1 cellular context compared by ENCODE assay signal in the genomic region with DNA sequence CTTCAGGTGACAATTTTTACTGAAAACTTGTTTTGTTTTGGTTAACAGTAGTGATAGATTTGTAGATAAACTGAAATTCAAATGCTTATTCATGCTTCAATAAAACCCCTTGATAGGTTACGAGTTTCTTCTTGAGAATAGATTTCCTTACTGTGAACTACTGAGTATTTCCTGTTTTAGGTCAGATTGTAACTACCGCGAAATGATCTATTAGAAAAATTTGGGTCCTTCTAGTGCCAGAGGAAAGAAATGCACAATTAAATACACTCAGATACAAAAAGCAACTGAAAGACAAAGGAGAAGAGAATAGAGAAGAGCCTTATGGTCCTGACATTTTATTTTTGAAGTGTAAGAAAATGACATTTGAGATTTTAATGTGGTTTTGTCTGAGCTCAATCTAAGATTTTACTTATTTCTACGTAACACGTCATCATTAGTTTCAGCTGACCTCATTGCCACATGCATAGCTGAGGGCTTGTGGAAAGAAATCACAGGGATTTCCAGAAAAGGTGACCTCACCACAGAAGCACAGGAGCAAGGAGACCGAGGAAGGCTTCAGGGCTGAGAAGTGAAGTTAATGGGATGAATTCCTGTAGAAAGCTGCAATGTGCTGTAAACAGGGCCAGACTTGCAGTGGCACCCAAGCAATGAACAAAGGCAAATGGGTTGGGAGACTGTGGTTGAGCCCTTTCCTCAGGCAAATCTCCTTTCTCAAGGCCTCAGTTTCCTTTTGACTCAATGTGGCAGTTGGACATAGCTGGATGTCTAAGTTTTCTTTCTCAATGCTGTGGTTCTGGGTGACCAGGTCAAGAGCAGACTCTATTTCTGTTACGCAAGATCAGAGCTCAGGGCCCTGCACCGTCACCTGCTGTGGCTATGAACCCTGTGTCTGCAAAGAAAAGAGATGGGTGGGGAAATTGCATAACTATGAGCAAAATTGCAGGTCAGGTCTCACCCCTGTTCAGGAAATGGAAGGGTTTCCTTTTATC.
A peak's percentile ranks its signal among the peaks of the same experiment; 100 is the strongest.
TF ChIP-seq lines count a peak whose summit lies in the region.

No MANE protein-coding gene starts in this region.

TF ChIP-seq in HepG2, 621 proteins besides CTCF, POLR2A, EP300 and RAD21 (continued from another document and continues in another):
- TF ChIP-seq, protein P1, sequence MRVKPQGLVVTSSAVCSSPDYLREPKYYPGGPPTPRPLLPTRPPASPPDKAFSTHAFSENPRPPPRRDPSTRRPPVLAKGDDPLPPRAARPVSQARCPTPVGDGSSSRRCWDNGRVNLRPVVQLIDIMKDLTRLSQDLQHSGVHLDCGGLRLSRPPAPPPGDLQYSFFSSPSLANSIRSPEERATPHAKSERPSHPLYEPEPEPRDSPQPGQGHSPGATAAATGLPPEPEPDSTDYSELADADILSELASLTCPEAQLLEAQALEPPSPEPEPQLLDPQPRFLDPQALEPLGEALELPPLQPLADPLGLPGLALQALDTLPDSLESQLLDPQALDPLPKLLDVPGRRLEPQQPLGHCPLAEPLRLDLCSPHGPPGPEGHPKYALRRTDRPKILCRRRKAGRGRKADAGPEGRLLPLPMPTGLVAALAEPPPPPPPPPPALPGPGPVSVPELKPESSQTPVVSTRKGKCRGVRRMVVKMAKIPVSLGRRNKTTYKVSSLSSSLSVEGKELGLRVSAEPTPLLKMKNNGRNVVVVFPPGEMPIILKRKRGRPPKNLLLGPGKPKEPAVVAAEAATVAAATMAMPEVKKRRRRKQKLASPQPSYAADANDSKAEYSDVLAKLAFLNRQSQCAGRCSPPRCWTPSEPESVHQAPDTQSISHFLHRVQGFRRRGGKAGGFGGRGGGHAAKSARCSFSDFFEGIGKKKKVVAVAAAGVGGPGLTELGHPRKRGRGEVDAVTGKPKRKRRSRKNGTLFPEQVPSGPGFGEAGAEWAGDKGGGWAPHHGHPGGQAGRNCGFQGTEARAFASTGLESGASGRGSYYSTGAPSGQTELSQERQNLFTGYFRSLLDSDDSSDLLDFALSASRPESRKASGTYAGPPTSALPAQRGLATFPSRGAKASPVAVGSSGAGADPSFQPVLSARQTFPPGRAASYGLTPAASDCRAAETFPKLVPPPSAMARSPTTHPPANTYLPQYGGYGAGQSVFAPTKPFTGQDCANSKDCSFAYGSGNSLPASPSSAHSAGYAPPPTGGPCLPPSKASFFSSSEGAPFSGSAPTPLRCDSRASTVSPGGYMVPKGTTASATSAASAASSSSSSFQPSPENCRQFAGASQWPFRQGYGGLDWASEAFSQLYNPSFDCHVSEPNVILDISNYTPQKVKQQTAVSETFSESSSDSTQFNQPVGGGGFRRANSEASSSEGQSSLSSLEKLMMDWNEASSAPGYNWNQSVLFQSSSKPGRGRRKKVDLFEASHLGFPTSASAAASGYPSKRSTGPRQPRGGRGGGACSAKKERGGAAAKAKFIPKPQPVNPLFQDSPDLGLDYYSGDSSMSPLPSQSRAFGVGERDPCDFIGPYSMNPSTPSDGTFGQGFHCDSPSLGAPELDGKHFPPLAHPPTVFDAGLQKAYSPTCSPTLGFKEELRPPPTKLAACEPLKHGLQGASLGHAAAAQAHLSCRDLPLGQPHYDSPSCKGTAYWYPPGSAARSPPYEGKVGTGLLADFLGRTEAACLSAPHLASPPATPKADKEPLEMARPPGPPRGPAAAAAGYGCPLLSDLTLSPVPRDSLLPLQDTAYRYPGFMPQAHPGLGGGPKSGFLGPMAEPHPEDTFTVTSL (CRISPR knock-in tag; IDR thresholded peaks at IDR 0.05; ENCODE audit: borderline replicate concordance) = peak; percentile 28; the same call in 1 of the 2 replicates
- TF ChIP-seq, protein P2, sequence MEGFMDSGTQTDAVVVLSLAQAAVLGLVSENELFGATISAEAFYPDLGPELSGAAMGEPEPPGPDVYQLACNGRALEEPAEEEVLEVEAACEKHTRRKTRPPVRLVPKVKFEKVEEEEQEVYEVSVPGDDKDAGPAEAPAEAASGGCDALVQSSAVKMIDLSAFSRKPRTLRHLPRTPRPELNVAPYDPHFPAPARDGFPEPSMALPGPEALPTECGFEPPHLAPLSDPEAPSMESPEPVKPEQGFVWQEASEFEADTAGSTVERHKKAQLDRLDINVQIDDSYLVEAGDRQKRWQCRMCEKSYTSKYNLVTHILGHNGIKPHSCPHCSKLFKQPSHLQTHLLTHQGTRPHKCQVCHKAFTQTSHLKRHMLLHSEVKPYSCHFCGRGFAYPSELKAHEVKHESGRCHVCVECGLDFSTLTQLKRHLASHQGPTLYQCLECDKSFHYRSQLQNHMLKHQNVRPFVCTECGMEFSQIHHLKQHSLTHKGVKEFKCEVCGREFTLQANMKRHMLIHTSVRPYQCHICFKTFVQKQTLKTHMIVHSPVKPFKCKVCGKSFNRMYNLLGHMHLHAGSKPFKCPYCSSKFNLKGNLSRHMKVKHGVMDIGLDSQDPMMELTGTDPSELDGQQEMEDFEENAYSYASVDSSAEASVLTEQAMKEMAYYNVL (CRISPR knock-in tag; IDR thresholded peaks at IDR 0.05; ENCODE audit: borderline replicate concordance) = no peak
- TF ChIP-seq NCOA1 (CRISPR knock-in tag; IDR thresholded peaks at IDR 0.05) = no peak
- peak; percentile 26 for TF ChIP-seq ZEB1 (IDR thresholded peaks at IDR 0.05; ENCODE audit: insufficient replicate concordance, low read depth)
- TF ChIP-seq, protein P3, sequence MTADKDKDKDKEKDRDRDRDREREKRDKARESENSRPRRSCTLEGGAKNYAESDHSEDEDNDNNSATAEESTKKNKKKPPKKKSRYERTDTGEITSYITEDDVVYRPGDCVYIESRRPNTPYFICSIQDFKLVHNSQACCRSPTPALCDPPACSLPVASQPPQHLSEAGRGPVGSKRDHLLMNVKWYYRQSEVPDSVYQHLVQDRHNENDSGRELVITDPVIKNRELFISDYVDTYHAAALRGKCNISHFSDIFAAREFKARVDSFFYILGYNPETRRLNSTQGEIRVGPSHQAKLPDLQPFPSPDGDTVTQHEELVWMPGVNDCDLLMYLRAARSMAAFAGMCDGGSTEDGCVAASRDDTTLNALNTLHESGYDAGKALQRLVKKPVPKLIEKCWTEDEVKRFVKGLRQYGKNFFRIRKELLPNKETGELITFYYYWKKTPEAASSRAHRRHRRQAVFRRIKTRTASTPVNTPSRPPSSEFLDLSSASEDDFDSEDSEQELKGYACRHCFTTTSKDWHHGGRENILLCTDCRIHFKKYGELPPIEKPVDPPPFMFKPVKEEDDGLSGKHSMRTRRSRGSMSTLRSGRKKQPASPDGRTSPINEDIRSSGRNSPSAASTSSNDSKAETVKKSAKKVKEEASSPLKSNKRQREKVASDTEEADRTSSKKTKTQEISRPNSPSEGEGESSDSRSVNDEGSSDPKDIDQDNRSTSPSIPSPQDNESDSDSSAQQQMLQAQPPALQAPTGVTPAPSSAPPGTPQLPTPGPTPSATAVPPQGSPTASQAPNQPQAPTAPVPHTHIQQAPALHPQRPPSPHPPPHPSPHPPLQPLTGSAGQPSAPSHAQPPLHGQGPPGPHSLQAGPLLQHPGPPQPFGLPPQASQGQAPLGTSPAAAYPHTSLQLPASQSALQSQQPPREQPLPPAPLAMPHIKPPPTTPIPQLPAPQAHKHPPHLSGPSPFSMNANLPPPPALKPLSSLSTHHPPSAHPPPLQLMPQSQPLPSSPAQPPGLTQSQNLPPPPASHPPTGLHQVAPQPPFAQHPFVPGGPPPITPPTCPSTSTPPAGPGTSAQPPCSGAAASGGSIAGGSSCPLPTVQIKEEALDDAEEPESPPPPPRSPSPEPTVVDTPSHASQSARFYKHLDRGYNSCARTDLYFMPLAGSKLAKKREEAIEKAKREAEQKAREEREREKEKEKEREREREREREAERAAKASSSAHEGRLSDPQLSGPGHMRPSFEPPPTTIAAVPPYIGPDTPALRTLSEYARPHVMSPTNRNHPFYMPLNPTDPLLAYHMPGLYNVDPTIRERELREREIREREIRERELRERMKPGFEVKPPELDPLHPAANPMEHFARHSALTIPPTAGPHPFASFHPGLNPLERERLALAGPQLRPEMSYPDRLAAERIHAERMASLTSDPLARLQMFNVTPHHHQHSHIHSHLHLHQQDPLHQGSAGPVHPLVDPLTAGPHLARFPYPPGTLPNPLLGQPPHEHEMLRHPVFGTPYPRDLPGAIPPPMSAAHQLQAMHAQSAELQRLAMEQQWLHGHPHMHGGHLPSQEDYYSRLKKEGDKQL (CRISPR knock-in tag; IDR thresholded peaks at IDR 0.05; ENCODE audit: low read depth) = no peak
- no peak for TF ChIP-seq ATM (IDR thresholded peaks at IDR 0.05; ENCODE audit: borderline replicate concordance)
- TF ChIP-seq CEBPG (CRISPR knock-in tag; IDR thresholded peaks at IDR 0.05) = peak; percentile 94
- peak; percentile 84 for TF ChIP-seq BCL6 (CRISPR knock-in tag; IDR thresholded peaks at IDR 0.05)
- TF ChIP-seq ZSCAN21 (CRISPR knock-in tag; IDR thresholded peaks at IDR 0.05; ENCODE audit: borderline replicate concordance) = 0 out of 2 replicates have a peak, but pooled peaks have one; percentile 45
- TF ChIP-seq CEBPB (IDR thresholded peaks at IDR 0.05; ENCODE audit: borderline replicate concordance, low read depth, low read length) = peak; percentile 93
- no peak for TF ChIP-seq HNF4G (IDR thresholded peaks at IDR 0.05; ENCODE audit: borderline replicate concordance, low read depth, low read length)
- 0 out of 2 replicates have a peak, but pooled peaks have one; percentile 26 for TF ChIP-seq HNF4G (CRISPR knock-in tag; IDR thresholded peaks at IDR 0.05; ENCODE audit: borderline replicate concordance, low read depth)
- peak; percentile 94 for TF ChIP-seq RARA (CRISPR knock-in tag; IDR thresholded peaks at IDR 0.05)
- TF ChIP-seq SOX5 (CRISPR knock-in tag; IDR thresholded peaks at IDR 0.05; ENCODE audit: borderline replicate concordance) = peak; percentile 58; the same call in 1 of the 2 replicates
- peak; percentile 67; the same call in 1 of the 2 replicates for TF ChIP-seq RXRA (CRISPR knock-in tag; IDR thresholded peaks at IDR 0.05)
- TF ChIP-seq LCORL (IDR thresholded peaks at IDR 0.05) = no peak
- peak; percentile 63; the same call in 1 of the 2 replicates for TF ChIP-seq LCORL (CRISPR knock-in tag; IDR thresholded peaks at IDR 0.05)
- peak in 1 of 2 experiments; percentile 51; a peak in 1 of 4 replicates for TF ChIP-seq NR2F1 (CRISPR knock-in tag; IDR thresholded peaks at IDR 0.05)
- peak; percentile 68 for TF ChIP-seq ZNF331 (CRISPR knock-in tag; IDR thresholded peaks at IDR 0.05)
- no peak; the same call in 1 of the 2 replicates for TF ChIP-seq ETV5 (CRISPR knock-in tag; IDR thresholded peaks at IDR 0.05; ENCODE audit: borderline replicate concordance)
- TF ChIP-seq SMC3 (IDR thresholded peaks at IDR 0.05; ENCODE audit: low read length) = 0 out of 2 replicates have a peak, but pooled peaks have one; percentile 14
- 0 out of 2 replicates have a peak, but pooled peaks have one; percentile 32 for TF ChIP-seq ZNF350 (CRISPR knock-in tag; IDR thresholded peaks at IDR 0.05; ENCODE audit: borderline replicate concordance, low read depth)
- TF ChIP-seq DMAP1 (CRISPR knock-in tag; IDR thresholded peaks at IDR 0.05) = no peak
- no peak for TF ChIP-seq RNF2 (conservative IDR thresholded peaks at IDR 0.05; ENCODE audit: low read depth)
- TF ChIP-seq FOXK1 (CRISPR knock-in tag; IDR thresholded peaks at IDR 0.05; ENCODE audit: borderline replicate concordance, low read depth) = peak; percentile 48; the same call in 1 of the 2 replicates
- TF ChIP-seq TAF1 (CRISPR knock-in tag; IDR thresholded peaks at IDR 0.05) = no peak
- TF ChIP-seq ZSCAN9 (CRISPR knock-in tag; IDR thresholded peaks at IDR 0.05; ENCODE audit: borderline replicate concordance) = 0 out of 2 replicates have a peak, but pooled peaks have one; percentile 26
- TF ChIP-seq HOXA5 (CRISPR knock-in tag; IDR thresholded peaks at IDR 0.05) = 0 out of 2 replicates have a peak, but pooled peaks have one; percentile 45
- TF ChIP-seq NCOR1 (IDR thresholded peaks at IDR 0.05; ENCODE audit: borderline replicate concordance, low read length) = no peak
- TF ChIP-seq, protein P4, sequence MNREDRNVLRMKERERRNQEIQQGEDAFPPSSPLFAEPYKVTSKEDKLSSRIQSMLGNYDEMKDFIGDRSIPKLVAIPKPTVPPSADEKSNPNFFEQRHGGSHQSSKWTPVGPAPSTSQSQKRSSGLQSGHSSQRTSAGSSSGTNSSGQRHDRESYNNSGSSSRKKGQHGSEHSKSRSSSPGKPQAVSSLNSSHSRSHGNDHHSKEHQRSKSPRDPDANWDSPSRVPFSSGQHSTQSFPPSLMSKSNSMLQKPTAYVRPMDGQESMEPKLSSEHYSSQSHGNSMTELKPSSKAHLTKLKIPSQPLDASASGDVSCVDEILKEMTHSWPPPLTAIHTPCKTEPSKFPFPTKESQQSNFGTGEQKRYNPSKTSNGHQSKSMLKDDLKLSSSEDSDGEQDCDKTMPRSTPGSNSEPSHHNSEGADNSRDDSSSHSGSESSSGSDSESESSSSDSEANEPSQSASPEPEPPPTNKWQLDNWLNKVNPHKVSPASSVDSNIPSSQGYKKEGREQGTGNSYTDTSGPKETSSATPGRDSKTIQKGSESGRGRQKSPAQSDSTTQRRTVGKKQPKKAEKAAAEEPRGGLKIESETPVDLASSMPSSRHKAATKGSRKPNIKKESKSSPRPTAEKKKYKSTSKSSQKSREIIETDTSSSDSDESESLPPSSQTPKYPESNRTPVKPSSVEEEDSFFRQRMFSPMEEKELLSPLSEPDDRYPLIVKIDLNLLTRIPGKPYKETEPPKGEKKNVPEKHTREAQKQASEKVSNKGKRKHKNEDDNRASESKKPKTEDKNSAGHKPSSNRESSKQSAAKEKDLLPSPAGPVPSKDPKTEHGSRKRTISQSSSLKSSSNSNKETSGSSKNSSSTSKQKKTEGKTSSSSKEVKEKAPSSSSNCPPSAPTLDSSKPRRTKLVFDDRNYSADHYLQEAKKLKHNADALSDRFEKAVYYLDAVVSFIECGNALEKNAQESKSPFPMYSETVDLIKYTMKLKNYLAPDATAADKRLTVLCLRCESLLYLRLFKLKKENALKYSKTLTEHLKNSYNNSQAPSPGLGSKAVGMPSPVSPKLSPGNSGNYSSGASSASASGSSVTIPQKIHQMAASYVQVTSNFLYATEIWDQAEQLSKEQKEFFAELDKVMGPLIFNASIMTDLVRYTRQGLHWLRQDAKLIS (CRISPR knock-in tag; IDR thresholded peaks at IDR 0.05) = no peak
- 0 out of 2 replicates have a peak, but pooled peaks have one; percentile 37 for TF ChIP-seq KAT7 (CRISPR knock-in tag; IDR thresholded peaks at IDR 0.05; ENCODE audit: borderline replicate concordance)
- peak; percentile 58; the same call in 1 of the 2 replicates for TF ChIP-seq ELF3 (CRISPR knock-in tag; IDR thresholded peaks at IDR 0.05)
- TF ChIP-seq, protein P5, sequence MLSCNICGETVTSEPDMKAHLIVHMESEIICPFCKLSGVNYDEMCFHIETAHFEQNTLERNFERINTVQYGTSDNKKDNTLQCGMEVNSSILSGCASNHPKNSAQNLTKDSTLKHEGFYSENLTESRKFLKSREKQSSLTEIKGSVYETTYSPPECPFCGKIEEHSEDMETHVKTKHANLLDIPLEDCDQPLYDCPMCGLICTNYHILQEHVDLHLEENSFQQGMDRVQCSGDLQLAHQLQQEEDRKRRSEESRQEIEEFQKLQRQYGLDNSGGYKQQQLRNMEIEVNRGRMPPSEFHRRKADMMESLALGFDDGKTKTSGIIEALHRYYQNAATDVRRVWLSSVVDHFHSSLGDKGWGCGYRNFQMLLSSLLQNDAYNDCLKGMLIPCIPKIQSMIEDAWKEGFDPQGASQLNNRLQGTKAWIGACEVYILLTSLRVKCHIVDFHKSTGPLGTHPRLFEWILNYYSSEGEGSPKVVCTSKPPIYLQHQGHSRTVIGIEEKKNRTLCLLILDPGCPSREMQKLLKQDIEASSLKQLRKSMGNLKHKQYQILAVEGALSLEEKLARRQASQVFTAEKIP (CRISPR knock-in tag; IDR thresholded peaks at IDR 0.05; ENCODE audit: borderline replicate concordance) = no peak
- TF ChIP-seq, protein P6, sequence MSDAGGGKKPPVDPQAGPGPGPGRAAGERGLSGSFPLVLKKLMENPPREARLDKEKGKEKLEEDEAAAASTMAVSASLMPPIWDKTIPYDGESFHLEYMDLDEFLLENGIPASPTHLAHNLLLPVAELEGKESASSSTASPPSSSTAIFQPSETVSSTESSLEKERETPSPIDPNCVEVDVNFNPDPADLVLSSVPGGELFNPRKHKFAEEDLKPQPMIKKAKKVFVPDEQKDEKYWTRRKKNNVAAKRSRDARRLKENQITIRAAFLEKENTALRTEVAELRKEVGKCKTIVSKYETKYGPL (CRISPR knock-in tag; IDR thresholded peaks at IDR 0.05) = peak; percentile 89
- peak; percentile 86 for TF ChIP-seq SALL1 (CRISPR knock-in tag; IDR thresholded peaks at IDR 0.05)
